9 cellular contexts compared by ENCODE assay signal in the genomic region with DNA sequence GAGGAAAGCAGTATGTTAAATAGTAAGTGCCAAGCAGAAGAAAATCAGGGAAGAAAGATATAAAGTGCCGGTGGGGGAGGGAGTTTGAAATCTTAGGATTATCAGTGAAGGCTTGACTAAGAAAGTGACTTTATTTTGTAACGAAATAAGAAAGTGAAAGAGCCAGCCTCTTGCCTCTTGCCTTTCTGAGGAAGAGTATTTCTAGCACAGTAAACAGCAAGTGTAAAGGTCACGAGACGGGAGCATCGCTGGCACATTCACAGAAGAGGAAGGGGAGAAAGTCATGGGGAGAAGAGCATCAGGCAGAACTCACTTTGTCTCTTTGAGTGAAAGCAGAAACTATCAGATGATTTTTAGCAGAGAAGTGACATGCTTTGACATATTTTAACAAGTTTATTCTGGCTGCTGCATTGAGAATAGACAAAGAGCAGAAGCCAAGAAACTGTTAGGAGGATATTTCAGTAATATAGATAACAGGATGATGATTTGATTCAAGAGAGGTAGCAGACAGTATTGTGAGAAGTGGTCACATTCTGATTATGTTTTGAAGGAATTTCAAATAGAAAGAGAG.
DNase-seq lines count a peak whose midpoint lies in the region; ATAC-seq, FAIRE-seq and TF ChIP-seq lines count a peak whose summit lies in the region.
"Had no signal": no experiment of that assay in that cellular context is flagged by ENCODE, and none has a peak within 500 bp of the region (broad histone marks: within the 10 kb centered on the region; RNA-seq: fewer than 3 reads in every experiment).

No MANE protein-coding gene starts in this region.

- no peaks in the 10 kb centered on the region for H3K9me3 ChIP-seq in MM.1S (replicated peaks; ENCODE audit: insufficient read depth, low read length)
- H3K9me3 ChIP-seq in neural cell (ENCODE audit: low read length): no peaks in the 10 kb centered on the region

- no peak for DNase-seq in GM18507 (ENCODE audit: extremely low spot score, insufficient read length, low read depth)
- DNase-seq in MM.1S: peak; percentile 49
- no peak for DNase-seq in dedifferentiated amniotic fluid mesenchymal stem cell (ENCODE audit: extremely low spot score)
- no peak for DNase-seq in middle frontal gyrus (ENCODE audit: extremely low spot score, low spot score)
- DNase-seq in NCI-H524 treated with DMSO at 0.1 percent for 48 hours (lab: John Stamatoyannopoulos, UW): no peak
- no peak for DNase-seq in HPDE6-E6E7 (ENCODE audit: extremely low spot score)
- DNase-seq: naive thymus-derived CD8-positive, alpha-beta T cell had no signal

- H3K4me3 ChIP-seq in MM.1S (ENCODE audit: low read length): no peak overlapping the region
- H3K4me3 ChIP-seq in neural cell (ENCODE audit: low read length): no peak overlapping the region

- TF ChIP-seq EP300 in neural cell (conservative IDR thresholded peaks at IDR 0.05; ENCODE audit: poor library complexity, severe bottlenecking): peak; percentile 82

- H3K27ac ChIP-seq in MM.1S (ENCODE audit: low read length): no peak overlapping the region
- H3K27ac ChIP-seq in neural cell (ENCODE audit: low read length): no peak overlapping the region

- H4K20me1 ChIP-seq in MM.1S (ENCODE audit: insufficient read depth, low read length) (no peaks in the 10 kb centered on the region), neural cell (ENCODE audit: insufficient read depth) (no peaks in the 10 kb centered on the region)

- H3K36me3 ChIP-seq in MM.1S (replicated peaks; ENCODE audit: insufficient read depth, low read length) (no peaks in the 10 kb centered on the region), neural cell (ENCODE audit: insufficient read depth, low read length) (no peaks in the 10 kb centered on the region)

- ATAC-seq in GM19395 (IDR thresholded peaks at IDR 0.05; ENCODE audit: unreplicated experiment): peak; percentile 69
- ATAC-seq: naive thymus-derived CD8-positive, alpha-beta T cell had no signal

- H3K9me2 ChIP-seq in MM.1S (replicated peaks; ENCODE audit: insufficient read depth, low read length) (no peaks in the 10 kb centered on the region), neural cell (ENCODE audit: insufficient read depth, low read length) (no peaks in the 10 kb centered on the region)

- H3K27me3 ChIP-seq in MM.1S (replicated peaks; ENCODE audit: insufficient read depth, low read length): no peaks in the 10 kb centered on the region
- no peaks in the 10 kb centered on the region for H3K27me3 ChIP-seq in neural cell (ENCODE audit: insufficient read depth, low read depth, low read length)

- H3K4me1 ChIP-seq in MM.1S (ENCODE audit: low read length): 0 out of 2 replicates have a peak, but pooled peaks cover 5% of the 10 kb centered on the region

- H3K4me2 ChIP-seq in MM.1S (ENCODE audit: low read depth, low read length) (no peak overlapping the region), neural cell (ENCODE audit: low read length) (no peak overlapping the region)

- peak; percentile 73 for FAIRE-seq in GM18507 (lab: Jason Lieb, UNC)

- TF ChIP-seq RAD21 in neural cell (conservative IDR thresholded peaks at IDR 0.05): no peak

- H2AFZ ChIP-seq in MM.1S (ENCODE audit: low read length) (no peak overlapping the region), neural cell (ENCODE audit: low read depth, low read length) (no peak overlapping the region)

- H3K9ac ChIP-seq in MM.1S (ENCODE audit: low read length) (no peak overlapping the region), neural cell (ENCODE audit: low read length) (no peak overlapping the region)

- no peaks in the 10 kb centered on the region for H3F3A ChIP-seq in MM.1S (ENCODE audit: insufficient read depth, low read length)
- no peaks in the 10 kb centered on the region for H3F3A ChIP-seq in neural cell (ENCODE audit: insufficient read depth, low read length, poor library complexity, severe bottlenecking)

- H3K79me2 ChIP-seq in MM.1S (ENCODE audit: low read length) (no peaks in the 10 kb centered on the region), neural cell (replicated peaks; ENCODE audit: insufficient read depth, low read length) (no peaks in the 10 kb centered on the region)

- TF ChIP-seq CTCF in MM.1S (IDR thresholded peaks at IDR 0.05; ENCODE audit: low read length) (no peak), neural cell (IDR thresholded peaks at IDR 0.05; ENCODE audit: poor library complexity, severe bottlenecking) (no peak)

TF ChIP-seq in neural cell, 6 proteins besides CTCF, POLR2A, EP300 and RAD21:
- TF ChIP-seq TAF1 (IDR thresholded peaks at IDR 0.05; ENCODE audit: low read depth): no peak
- TF ChIP-seq POLR2AphosphoS5 (IDR thresholded peaks at IDR 0.05): peak; percentile 26
